Comparison of ENCODE assay signal across 20 cellular contexts in the genomic region with DNA sequence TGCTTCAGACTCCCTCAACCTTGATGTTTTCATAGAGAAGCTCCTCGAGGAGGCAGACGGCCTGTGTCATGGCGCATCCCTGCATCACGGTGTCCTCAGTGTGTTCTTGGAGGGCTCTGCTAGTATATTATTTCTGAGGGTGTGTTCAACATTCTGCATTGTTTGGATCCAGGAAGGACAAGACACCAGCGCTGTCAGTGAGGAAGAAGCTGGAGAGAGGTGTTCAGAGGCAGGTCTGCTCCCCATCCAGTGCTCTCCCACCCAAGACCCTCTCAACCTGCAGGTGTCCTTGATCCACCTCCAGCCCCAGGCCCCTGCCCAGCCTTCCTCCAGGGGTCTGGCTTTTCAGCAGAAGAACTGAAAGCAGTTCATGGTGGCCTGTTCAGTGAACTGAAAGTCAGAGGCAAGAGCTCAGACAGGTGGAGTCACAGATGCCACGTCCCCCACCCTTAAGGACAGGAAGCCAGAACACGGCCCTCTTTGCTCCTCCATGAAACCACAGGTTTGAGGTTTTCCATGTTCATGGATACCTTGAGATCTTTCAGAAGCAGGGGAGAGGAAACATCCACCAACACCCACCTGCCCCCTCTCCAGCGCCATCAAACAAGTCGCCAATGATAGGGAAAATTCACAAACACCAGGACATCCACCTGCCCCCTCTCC. TPM values are rescaled to one million over a fixed set of nuclear protein-coding genes. Genes with fewer than 3 reads are reported as not detected.
"Had no signal": no experiment of that assay in that cellular context is flagged by ENCODE, and none has a peak within 500 bp of the region (broad histone marks: within the 10 kb centered on the region; RNA-seq: fewer than 3 reads in every experiment).

No MANE protein-coding gene starts in this region.

- H3K36me3 Mint-ChIP-seq: T-cell had no signal

- DNase-seq: activated CD4-positive, alpha-beta memory T cell treated with anti-CD3 and anti-CD28 coated beads for 36 hours; activated CD4-positive, alpha-beta T cell treated with anti-CD3 and anti-CD28 coated beads for 36 hours; cerebellar nuclear complex; effector CD8-positive, alpha-beta T cell; heart left ventricle; stimulated activated naive CD8-positive, alpha-beta T cell treated with anti-CD3 and anti-CD28 coated beads, Interleukin-15, amount 100 ng/mL, for 72 hours; trophoblast cell had no signal

- H3K27me3 Mint-ChIP-seq: activated CD4-positive, alpha-beta memory T cell treated with anti-CD3 and anti-CD28 coated beads for 36 hours; activated CD4-positive, alpha-beta T cell treated with anti-CD3 and anti-CD28 coated beads for 36 hours; stimulated activated naive CD8-positive, alpha-beta T cell treated with anti-CD3 and anti-CD28 coated beads, Interleukin-15, amount 100 ng/mL, for 72 hours had no signal

- H3K4me1 Mint-ChIP-seq: neural crest cell, WTC11 had no signal

- H3K27ac Mint-ChIP-seq: activated CD4-positive, alpha-beta memory T cell treated with anti-CD3 and anti-CD28 coated beads for 36 hours; activated CD4-positive, alpha-beta T cell treated with anti-CD3 and anti-CD28 coated beads for 36 hours; dendritic cell treated with granulocyte-macrophage colony-stimulating factor and Interleukin-4, amounts not matched to agents 40 ng/mL and 50 ng/mL, for 4 days; memory B cell; WTC11 had no signal

- ATAC-seq: activated CD4-positive, alpha-beta T cell treated with anti-CD3 and anti-CD28 coated beads for 36 hours; activated naive CD4-positive, alpha-beta T cell treated with anti-CD3 and anti-CD28 coated beads, Interleukin-2, amount 50 U/mL, for 72 hours; gastroesophageal sphincter; heart left ventricle; psoas muscle; right cardiac atrium; stimulated activated naive CD8-positive, alpha-beta T cell treated with anti-CD3 and anti-CD28 coated beads, Interleukin-15, amount 100 ng/mL, for 72 hours; T-cell; WTC11 had no signal

- FAIRE-seq: astrocyte, endothelial cell of umbilical vein had no signal

- H3K9me3 Mint-ChIP-seq: dendritic cell treated with granulocyte-macrophage colony-stimulating factor and Interleukin-4, amounts not matched to agents 40 ng/mL and 50 ng/mL, for 4 days had no signal

- H3K4me3 Mint-ChIP-seq: activated CD4-positive, alpha-beta memory T cell treated with anti-CD3 and anti-CD28 coated beads for 36 hours; activated CD4-positive, alpha-beta T cell treated with anti-CD3 and anti-CD28 coated beads for 36 hours; dendritic cell treated with granulocyte-macrophage colony-stimulating factor and Interleukin-4, amounts not matched to agents 40 ng/mL and 50 ng/mL, for 4 days; memory B cell; neural crest cell; stimulated activated naive CD8-positive, alpha-beta T cell treated with anti-CD3 and anti-CD28 coated beads, Interleukin-15, amount 100 ng/mL, for 72 hours; WTC11 had no signal

RNA-seq across cellular contexts. Expression of a gene that starts 37.4 kb away (rescaled TPM):
- total RNA-seq: activated CD4-positive, alpha-beta memory T cell treated with anti-CD3 and anti-CD28 coated beads for 36 hours; activated CD4-positive, alpha-beta T cell treated with anti-CD3 and anti-CD28 coated beads for 36 hours; activated naive CD4-positive, alpha-beta T cell treated with anti-CD3 and anti-CD28 coated beads, Interleukin-2, amount 50 U/mL, for 72 hours; endothelial cell of umbilical vein; mononuclear cell; osteoblast; T-cell had no signal
- polyA plus RNA-seq: endothelial cell of umbilical vein had no signal
